ENCODE assay signal across 18 cellular contexts in the genomic region with DNA sequence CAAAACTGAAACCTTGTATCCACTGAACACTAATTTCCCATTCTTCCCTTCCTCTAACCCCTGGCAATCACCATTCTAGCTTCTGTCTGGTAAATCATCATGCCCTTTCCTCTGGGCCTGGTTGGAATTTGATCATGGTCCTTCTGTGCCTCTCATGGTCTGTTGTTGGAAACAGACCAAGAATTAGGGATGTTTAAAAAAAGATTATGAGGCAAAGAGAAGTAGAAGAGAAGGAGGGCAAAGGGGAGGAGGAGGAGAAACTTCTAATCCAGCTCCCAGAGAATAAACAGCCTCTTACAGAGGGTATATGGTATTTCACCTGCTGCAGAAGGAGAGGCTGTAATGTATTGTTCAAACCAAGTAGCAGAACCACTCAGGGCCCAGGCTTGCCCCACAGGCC. TPM values are rescaled to one million over a fixed set of nuclear protein-coding genes. Genes with fewer than 3 reads are reported as not detected.
DNase-seq lines count a peak whose midpoint lies in the region; ATAC-seq and TF ChIP-seq lines count a peak whose summit lies in the region.
"Had no signal": no experiment of that assay in that cellular context is flagged by ENCODE, and none has a peak within 500 bp of the region (broad histone marks: within the 10 kb centered on the region; RNA-seq: fewer than 3 reads in every experiment).

No MANE protein-coding gene starts in this region.

- H3K36me3 ChIP-seq in heart left ventricle (no peaks in the 10 kb centered on the region), HAP-1 (replicated peaks) (no peaks in the 10 kb centered on the region)
- H3K36me3 ChIP-seq: BLaER1 had no signal

- H3K27me3 ChIP-seq in heart left ventricle = no peaks in the 10 kb centered on the region
- no peaks in the 10 kb centered on the region for H3K27me3 ChIP-seq in HAP-1 (ENCODE audit: low read depth)
- H3K27me3 ChIP-seq: BLaER1 had no signal

- H3K9me3 ChIP-seq in heart left ventricle (no peaks in the 10 kb centered on the region), HAP-1 (no peaks in the 10 kb centered on the region)
- H3K9me3 ChIP-seq: A549, BLaER1 had no signal

- DNase-seq in Right ventricle myocardium inferior (ENCODE audit: missing footprints) (no peak), cardiac septum (ENCODE audit: low spot score) (no peak), heart left ventricle (no peak), myocyte (ENCODE audit: low read depth) (peak; percentile 74), NCI-H2107 (lab: John Stamatoyannopoulos, UW) (no peak), HAP-1 (ENCODE audit: low spot score in 2 of 2) (no peak)
- no peak for DNase-seq in activated CD4-positive, alpha-beta T cell treated with anti-CD3 and anti-CD28 coated beads for 4 hours
- DNase-seq: Calu3; CD4-positive, alpha-beta memory T cell; NCI-H1048; NCI-H1436 treated with DMSO at 0.1 percent for 48 hours; NCI-H2081; NCI-H226; SW 1271 had no signal

- H3K27ac ChIP-seq in heart left ventricle = peak overlapping the region; percentile 9 to 95 (median 79)
- H3K27ac ChIP-seq: A549, BLaER1 had no signal

- no peak for TF ChIP-seq CTCF in heart left ventricle (IDR thresholded peaks at IDR 0.05)

- no peak for TF ChIP-seq POLR2A in heart left ventricle (IDR thresholded peaks at IDR 0.05)

- in situ Hi-C loops in HAP-1 (cut with MboI; ENCODE audit: low sequenced_read_pairs) = no loop called here

- intact Hi-C loops in Right ventricle myocardium inferior (cut with DNase I) = no loop called here
- intact Hi-C loops in cardiac septum (cut with DNase I) = no loop called here
- intact Hi-C loops in heart left ventricle (cut with DNase I) = no loop called here

- H3K4me3 ChIP-seq in heart left ventricle (no peak overlapping the region), HAP-1 (no peak overlapping the region)
- H3K4me3 ChIP-seq: A549, BLaER1 had no signal

- peaks cover 0 to 18% (median 2%) of the 10 kb centered on the region in 12 donors for H3K4me1 ChIP-seq in heart left ventricle
- no peaks in the 10 kb centered on the region for H3K4me1 ChIP-seq in HAP-1
- H3K4me1 ChIP-seq: A549, BLaER1 had no signal

- peak; percentile 68 for ATAC-seq in Right ventricle myocardium inferior
- ATAC-seq in heart left ventricle = peak; percentile 61 to 87 (median 78)
- ATAC-seq: A549 had no signal

RNA-seq across cellular contexts. Expression of gene BCO2, which starts 10.6 kb away (rescaled TPM):
- total RNA-seq in Right ventricle myocardium inferior (155 TPM), cardiac septum (67.8 TPM), heart left ventricle (100 to 1,000 TPM in 4 of 9 donors, 10 to 100 TPM in 5; 51.8 to 126 (median 86.1) TPM), myocyte (0.80 and 0.99 TPM in 2 replicates)
- 10 to 100 TPM; 58.4 to 80.7 TPM for polyA plus RNA-seq in heart left ventricle
- polyA plus RNA-seq in myocyte (2012) = 0.40 TPM
- total RNA-seq: MCF 10A had no signal

RNA-seq across cellular contexts. Expression of gene TEX12, which starts 18.7 kb away (rescaled TPM):
- total RNA-seq in Right ventricle myocardium inferior (0.54 TPM), cardiac septum (0.32 TPM), heart left ventricle (under 1 TPM in 2 of 9 donors, not detected in 7; 0.36 to 0.57 TPM), myocyte (not detected in 2 replicates)
- polyA plus RNA-seq in heart left ventricle = under 1 TPM in 1 of 2 donors, not detected in 1; 0.27 TPM
- polyA plus RNA-seq in myocyte (2012) = not detected
- total RNA-seq: Calu3, H1, MCF 10A had no signal
- polyA plus RNA-seq: A549; CD4-positive, alpha-beta memory T cell; H1 had no signal

RNA-seq across cellular contexts. Expression of gene IL18, which starts 22.0 kb away (rescaled TPM):
- total RNA-seq in Right ventricle myocardium inferior = 1.8 TPM
- 0.70 TPM for total RNA-seq in cardiac septum
- 10 to 100 TPM in 2 of 9 donors, 1 to 10 TPM in 6, under 1 TPM in 1; 0.88 to 23.9 (median 2.0) TPM for total RNA-seq in heart left ventricle
- 1 to 10 TPM; 1.1 to 3.4 TPM for polyA plus RNA-seq in heart left ventricle
- not detected in 2 replicates for total RNA-seq in myocyte
- 0.30 TPM for polyA plus RNA-seq in myocyte (2012)
- polyA plus RNA-seq: CD4-positive, alpha-beta memory T cell had no signal

RNA-seq across cellular contexts. Expression of gene PTS, which starts 40.3 kb away (rescaled TPM):
- 31.4 TPM for total RNA-seq in Right ventricle myocardium inferior
- total RNA-seq in cardiac septum = 33.0 TPM
- total RNA-seq in heart left ventricle = 10 to 100 TPM; 21.6 to 45.8 (median 29.9) TPM
- 10 to 100 TPM; 54.4 to 77.7 TPM for polyA plus RNA-seq in heart left ventricle
- 27.9 and 32.8 TPM in 2 replicates for total RNA-seq in myocyte
- 45.8 TPM for polyA plus RNA-seq in myocyte (2012)

Comparison
In these comparisons a context has a peak if more than half of its experiments do, and no peak if none do; other contexts are left out.
1. RNA of gene BCO2, which starts 10.6 kb away (total RNA-seq): 155 TPM in Right ventricle myocardium inferior (single experiment), 51.8 to 126 TPM in heart left ventricle and 67.8 TPM in cardiac septum (single experiment); 0.80 to 0.99 TPM in myocyte; every median in the first group is over 10 times any median in the second.